In the genomic region with DNA sequence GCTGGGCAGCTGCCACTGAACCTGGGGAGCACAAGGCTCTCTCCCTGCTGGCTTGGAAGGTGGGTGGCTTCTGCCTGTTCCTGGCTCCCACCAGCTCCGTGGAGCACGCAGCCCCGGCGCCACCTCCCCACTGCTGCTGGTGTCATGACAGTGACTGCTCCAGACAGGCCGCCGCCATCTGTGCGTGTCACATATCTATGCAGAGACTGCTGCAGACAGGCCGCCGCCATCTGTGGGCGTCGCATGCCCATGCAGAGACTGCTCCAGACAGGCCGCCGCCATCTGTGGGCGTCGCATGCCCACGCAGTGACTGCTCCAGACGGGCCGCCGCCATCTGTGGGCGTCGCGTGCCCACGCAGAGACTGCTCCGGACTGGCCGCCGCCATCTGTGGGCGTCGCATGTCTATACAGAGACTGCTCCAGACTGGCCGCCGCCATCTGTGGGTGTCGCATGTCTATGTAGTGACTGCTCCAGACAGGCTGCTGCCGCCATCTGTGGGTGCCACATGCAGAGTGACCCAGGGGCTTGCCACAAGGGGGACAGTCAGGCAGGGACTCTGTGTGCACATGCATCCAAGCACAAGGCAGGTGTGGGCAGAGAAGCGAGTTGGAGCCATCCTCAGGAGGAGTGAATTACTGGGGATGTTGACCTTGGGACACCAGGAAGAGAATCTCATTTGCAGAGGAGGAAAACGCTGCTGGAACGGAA, we compare ENCODE assay signal across 1 cellular context.
TF ChIP-seq lines count a peak whose summit lies in the region.

No MANE protein-coding gene starts in this region.

TF ChIP-seq in H1, 55 proteins besides CTCF, POLR2A, EP300 and RAD21:
- TF ChIP-seq GTF2F1 (IDR thresholded peaks at IDR 0.05; ENCODE audit: borderline replicate concordance, low read depth, low read length) (no peak), SRF (IDR thresholded peaks at IDR 0.05; ENCODE audit: low read depth, low read length) (no peak), CREB1 (IDR thresholded peaks at IDR 0.05) (no peak), BRCA1 (IDR thresholded peaks at IDR 0.05; ENCODE audit: low read depth, low read length) (no peak), SP4 (IDR thresholded peaks at IDR 0.05; ENCODE audit: low read length) (no peak), JUN (IDR thresholded peaks at IDR 0.05; ENCODE audit: low read depth, low read length) (no peak), CBX8 (IDR thresholded peaks at IDR 0.05; ENCODE audit: borderline replicate concordance, low read depth, low read length) (no peak), NRF1 (IDR thresholded peaks at IDR 0.05; ENCODE audit: low read depth, low read length) (no peak), TAF7 (optimal IDR thresholded peaks at IDR 0.05; ENCODE audit: borderline replicate concordance, low read depth, low read length) (no peak), TCF12 (IDR thresholded peaks at IDR 0.05; ENCODE audit: low read depth, low read length) (no peak), GABPA (IDR thresholded peaks at IDR 0.05; ENCODE audit: borderline replicate concordance, insufficient read depth, low read length) (no peak), POU5F1 (IDR thresholded peaks at IDR 0.05; ENCODE audit: low read depth, low read length) (no peak), HDAC2 (IDR thresholded peaks at IDR 0.05; ENCODE audit: borderline replicate concordance in 1 of 2, low read depth in 2 of 2, low read length in 2 of 2) (no peak), PHF8 (conservative IDR thresholded peaks at IDR 0.05; ENCODE audit: low read depth, low read length) (no peak)
- TF ChIP-seq, protein P1, sequence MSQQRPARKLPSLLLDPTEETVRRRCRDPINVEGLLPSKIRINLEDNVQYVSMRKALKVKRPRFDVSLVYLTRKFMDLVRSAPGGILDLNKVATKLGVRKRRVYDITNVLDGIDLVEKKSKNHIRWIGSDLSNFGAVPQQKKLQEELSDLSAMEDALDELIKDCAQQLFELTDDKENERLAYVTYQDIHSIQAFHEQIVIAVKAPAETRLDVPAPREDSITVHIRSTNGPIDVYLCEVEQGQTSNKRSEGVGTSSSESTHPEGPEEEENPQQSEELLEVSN (IDR thresholded peaks at IDR 0.05) = no peak
- TF ChIP-seq, protein P2, sequence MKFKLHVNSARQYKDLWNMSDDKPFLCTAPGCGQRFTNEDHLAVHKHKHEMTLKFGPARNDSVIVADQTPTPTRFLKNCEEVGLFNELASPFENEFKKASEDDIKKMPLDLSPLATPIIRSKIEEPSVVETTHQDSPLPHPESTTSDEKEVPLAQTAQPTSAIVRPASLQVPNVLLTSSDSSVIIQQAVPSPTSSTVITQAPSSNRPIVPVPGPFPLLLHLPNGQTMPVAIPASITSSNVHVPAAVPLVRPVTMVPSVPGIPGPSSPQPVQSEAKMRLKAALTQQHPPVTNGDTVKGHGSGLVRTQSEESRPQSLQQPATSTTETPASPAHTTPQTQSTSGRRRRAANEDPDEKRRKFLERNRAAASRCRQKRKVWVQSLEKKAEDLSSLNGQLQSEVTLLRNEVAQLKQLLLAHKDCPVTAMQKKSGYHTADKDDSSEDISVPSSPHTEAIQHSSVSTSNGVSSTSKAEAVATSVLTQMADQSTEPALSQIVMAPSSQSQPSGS (IDR thresholded peaks at IDR 0.05; ENCODE audit: low read length) = no peak
TF ChIP-seq in H1: peak in this region for 0.
